Comparison of ENCODE assay signal across 12 cellular contexts in the genomic region with DNA sequence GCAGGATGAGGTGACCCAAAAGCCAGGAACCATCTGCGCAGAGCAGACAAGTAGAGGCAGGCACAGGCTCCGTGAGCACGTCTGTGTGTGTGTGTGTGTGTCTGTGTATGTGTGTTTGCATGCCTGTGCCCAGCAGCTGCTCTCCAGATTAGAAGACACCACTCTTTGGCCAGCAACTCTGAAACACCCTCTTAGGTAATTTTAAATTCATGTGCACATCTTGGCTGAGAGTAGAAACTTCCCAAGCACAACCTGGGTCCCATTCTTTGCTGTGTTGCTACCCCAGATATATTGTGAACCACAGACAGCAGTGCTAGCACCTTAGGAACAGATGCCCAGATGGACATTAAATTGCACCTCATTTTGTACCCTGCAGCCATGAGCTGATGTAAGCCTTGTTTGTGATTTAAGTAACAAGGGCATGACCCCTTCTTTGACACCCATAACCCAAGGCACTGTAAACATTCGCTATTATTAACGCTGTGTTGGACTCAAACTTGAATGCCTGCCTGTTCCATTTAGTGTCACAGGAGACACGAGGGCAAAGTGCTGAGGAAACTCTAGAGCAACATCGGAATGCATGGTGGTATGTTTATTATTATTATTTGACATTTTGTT. TPM values are rescaled to one million over a fixed set of nuclear protein-coding genes. Genes with fewer than 3 reads are reported as not detected.
DNase-seq lines count a peak whose midpoint lies in the region; ATAC-seq and TF ChIP-seq lines count a peak whose summit lies in the region.
"Had no signal": no experiment of that assay in that cellular context is flagged by ENCODE, and none has a peak within 500 bp of the region (broad histone marks: within the 10 kb centered on the region; RNA-seq: fewer than 3 reads in every experiment).

TSS of gene FILIP1L (minus strand) at position 89 of the 618 bp plus-strand sequence.

- DNase-seq in Caco-2 (no peak), adrenal gland (no peak), left ventricle myocardium superior (peak; percentile 60), sciatic nerve (ENCODE audit: low spot score) (no peak), H7 (no peak)
- no peak for DNase-seq in central memory CD4-positive, alpha-beta T cell
- no peak for DNase-seq in effector memory CD8-positive, alpha-beta T cell
- DNase-seq: activated CD8-positive, alpha-beta memory T cell treated with anti-CD3 and anti-CD28 coated beads for 24 hours; activated naive CD8-positive, alpha-beta T cell treated with anti-CD3 and anti-CD28 coated beads, Interleukin-2, amount 10 ng/mL, durations not matched to agents 7 days and 5 days; nucleus accumbens; T-cell had no signal

- H3K27ac ChIP-seq in adrenal gland: no peak within 1 kb of the TSS

- TF ChIP-seq CTCF in Caco-2 (IDR thresholded peaks at IDR 0.05; ENCODE audit: insufficient read depth in 1 of 2, low read depth in 1 of 2, low read length in 1 of 2, severe bottlenecking in 1 of 2, unreplicated experiment in 1 of 2) (no peak), adrenal gland (IDR thresholded peaks at IDR 0.05) (no peak)

- peaks cover 6% of the 10 kb centered on the region for H3K4me1 Mint-ChIP-seq in Caco-2 (ENCODE audit: low read depth, unreplicated experiment)
- H3K4me1 Mint-ChIP-seq in effector memory CD8-positive, alpha-beta T cell (ENCODE audit: low read depth in 2 of 2): peaks cover 0 to 3% of the 10 kb centered on the region in 2 donors
- H3K4me1 Mint-ChIP-seq: T-cell had no signal

- H3K4me1 ChIP-seq in Caco-2 (no peaks in the 10 kb centered on the region), adrenal gland (replicated peaks in 1 of 2) (peaks cover 0 to 4% of the 10 kb centered on the region in 2 donors)

- intact Hi-C loops in Caco-2 (cut with micrococcal nuclease; ENCODE audit: unreplicated experiment) (no loop called here), adrenal gland (cut with DNase I) (no loop called here), left ventricle myocardium superior (cut with micrococcal nuclease) (no loop called here), sciatic nerve (cut with DNase I) (no loop called here)

- H3K9me3 ChIP-seq in Caco-2 (no peaks in the 10 kb centered on the region), adrenal gland (replicated peaks in 1 of 3) (no peaks in the 10 kb centered on the region)

- POLR2A ChIA-PET in Caco-2 (lab: Charles Lee): no interaction called here

- H3K27me3 ChIP-seq in Caco-2 (replicated peaks; ENCODE audit: control insufficient read depth, insufficient read depth, low read length): no peaks in the 10 kb centered on the region
- no peaks in the 10 kb centered on the region for H3K27me3 ChIP-seq in adrenal gland
- H3K27me3 ChIP-seq in H7 (ENCODE audit: control insufficient read depth, insufficient read depth, low read length): no peaks in the 10 kb centered on the region

- no peaks in the 10 kb centered on the region for H3K36me3 ChIP-seq in Caco-2 (ENCODE audit: control insufficient read depth, insufficient read depth, low read length)
- H3K36me3 ChIP-seq in adrenal gland (replicated peaks in 1 of 2): no peaks in the 10 kb centered on the region
- H3K36me3 ChIP-seq in H7 (replicated peaks; ENCODE audit: control insufficient read depth, insufficient read depth, low read length): no peaks in the 10 kb centered on the region

- WGBS in adrenal gland, 4 donors: 84 to 89% (median 88%) methylated on average over 5 to 7 of the region's 7 CpGs

- no peak within 1 kb of the TSS for H3K4me3 Mint-ChIP-seq in Caco-2 (ENCODE audit: unreplicated experiment)
- no peak within 1 kb of the TSS for H3K4me3 Mint-ChIP-seq in effector memory CD8-positive, alpha-beta T cell
- H3K4me3 Mint-ChIP-seq: activated naive CD8-positive, alpha-beta T cell treated with anti-CD3 and anti-CD28 coated beads, Interleukin-2, amount 10 ng/mL, durations not matched to agents 7 days and 5 days; T-cell had no signal

- H3K9me3 Mint-ChIP-seq in Caco-2 (ENCODE audit: unreplicated experiment): peaks cover 7% of the 10 kb centered on the region
- H3K9me3 Mint-ChIP-seq in effector memory CD8-positive, alpha-beta T cell: no peaks in the 10 kb centered on the region
- H3K9me3 Mint-ChIP-seq: T-cell had no signal

- no peaks in the 10 kb centered on the region for H3K36me3 Mint-ChIP-seq in Caco-2 (ENCODE audit: insufficient read depth, unreplicated experiment)
- H3K36me3 Mint-ChIP-seq in effector memory CD8-positive, alpha-beta T cell (ENCODE audit: insufficient read depth): no peaks in the 10 kb centered on the region

- peak; percentile 94 for ATAC-seq in left ventricle myocardium superior
- no peak for ATAC-seq in sciatic nerve
- no peak for ATAC-seq in HG03378 (IDR thresholded peaks at IDR 0.05; ENCODE audit: unreplicated experiment)
- no peak for ATAC-seq in effector memory CD8-positive, alpha-beta T cell (replicated peaks)
- ATAC-seq: T-cell had no signal

- H3K27ac Mint-ChIP-seq in Caco-2 (ENCODE audit: unreplicated experiment): no peak within 1 kb of the TSS
- no peak within 1 kb of the TSS for H3K27ac Mint-ChIP-seq in effector memory CD8-positive, alpha-beta T cell
- H3K27ac Mint-ChIP-seq: activated naive CD8-positive, alpha-beta T cell treated with anti-CD3 and anti-CD28 coated beads, Interleukin-2, amount 10 ng/mL, durations not matched to agents 7 days and 5 days; T-cell had no signal

- TF ChIP-seq POLR2A in adrenal gland (IDR thresholded peaks at IDR 0.05): no peak

- no peaks in the 10 kb centered on the region for H3K27me3 Mint-ChIP-seq in Caco-2 (ENCODE audit: insufficient read depth, unreplicated experiment)
- no peaks in the 10 kb centered on the region for H3K27me3 Mint-ChIP-seq in effector memory CD8-positive, alpha-beta T cell
- H3K27me3 Mint-ChIP-seq: activated naive CD8-positive, alpha-beta T cell treated with anti-CD3 and anti-CD28 coated beads, Interleukin-2, amount 10 ng/mL, durations not matched to agents 7 days and 5 days; T-cell had no signal

- BruUV-seq in Caco-2 (replicated peaks; lab: Mats Ljungman, UMichigan): no TSS peak

- CTCF ChIA-PET in Caco-2 (lab: Charles Lee): no interaction called here

- H3K4me3 ChIP-seq in Caco-2 (ENCODE audit: low read depth, low read length): no peak within 1 kb of the TSS
- no peak within 1 kb of the TSS for H3K4me3 ChIP-seq in adrenal gland
- no peak within 1 kb of the TSS for H3K4me3 ChIP-seq in H7 (ENCODE audit: insufficient read depth, low read depth, low read length)

RNA-seq across cellular contexts. Expression of gene FILIP1L, which starts in this region (rescaled TPM):
- total RNA-seq in Caco-2 (2022) (15.5 and 22.7 TPM in 2 replicates), adrenal gland (10 to 100 TPM in 7 of 8 donors, 1 to 10 TPM in 1; 6.8 to 33.2 (median 20.5) TPM), left ventricle myocardium superior (28.6 TPM), sciatic nerve (36.2 TPM)
- polyA plus RNA-seq in adrenal gland: 10 to 100 TPM; 13.0 to 21.5 (median 16.3) TPM
- 0.07 and 0.30 TPM in 2 replicates for total RNA-seq in H7 (2014; rRNA removed; shearing (Covaris generic))
